3 cellular contexts compared by ENCODE assay signal in the genomic region with DNA sequence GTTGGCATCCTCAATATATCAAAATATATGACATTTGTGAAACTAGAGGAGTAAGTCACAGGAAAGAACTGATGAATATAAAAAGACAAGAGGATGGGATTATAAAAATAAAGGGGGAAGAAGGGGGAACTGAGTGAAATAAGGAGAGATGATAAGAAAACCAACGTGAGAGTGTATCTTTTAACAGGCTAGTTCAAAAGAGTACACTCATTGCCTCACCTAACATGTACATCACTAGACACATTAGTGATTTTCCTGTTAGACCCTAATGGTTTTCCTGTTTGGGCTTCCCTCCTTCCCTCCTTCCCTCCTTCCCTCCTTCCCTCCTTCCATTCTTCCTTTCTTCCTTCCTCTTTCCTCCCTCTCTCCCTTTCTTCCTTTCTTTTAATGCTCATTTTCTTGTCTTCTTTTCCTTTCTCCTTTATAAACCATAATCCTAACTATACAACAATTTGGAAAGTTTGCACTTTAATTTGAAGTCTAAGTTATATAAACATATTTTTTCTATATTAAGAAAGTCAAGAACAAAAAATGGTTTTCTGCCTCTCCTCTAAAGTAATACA.
TF ChIP-seq lines count a peak whose summit lies in the region.

No MANE protein-coding gene starts in this region.

TF ChIP-seq in SK-N-SH, 30 proteins besides CTCF, POLR2A, EP300 and RAD21:
- no peak for TF ChIP-seq YY1 (IDR thresholded peaks at IDR 0.05; ENCODE audit: low read depth)
- no peak for TF ChIP-seq MXI1 (IDR thresholded peaks at IDR 0.05; ENCODE audit: low read depth, low read length)
- TF ChIP-seq CHD2 (IDR thresholded peaks at IDR 0.05; ENCODE audit: low read length, partially characterized antibody), result no peak
- TF ChIP-seq, protein P1, sequence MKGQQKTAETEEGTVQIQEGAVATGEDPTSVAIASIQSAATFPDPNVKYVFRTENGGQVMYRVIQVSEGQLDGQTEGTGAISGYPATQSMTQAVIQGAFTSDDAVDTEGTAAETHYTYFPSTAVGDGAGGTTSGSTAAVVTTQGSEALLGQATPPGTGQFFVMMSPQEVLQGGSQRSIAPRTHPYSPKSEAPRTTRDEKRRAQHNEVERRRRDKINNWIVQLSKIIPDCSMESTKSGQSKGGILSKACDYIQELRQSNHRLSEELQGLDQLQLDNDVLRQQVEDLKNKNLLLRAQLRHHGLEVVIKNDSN (IDR thresholded peaks at IDR 0.05; ENCODE audit: borderline replicate concordance, low read depth), result no peak
- TF ChIP-seq, protein P2, sequence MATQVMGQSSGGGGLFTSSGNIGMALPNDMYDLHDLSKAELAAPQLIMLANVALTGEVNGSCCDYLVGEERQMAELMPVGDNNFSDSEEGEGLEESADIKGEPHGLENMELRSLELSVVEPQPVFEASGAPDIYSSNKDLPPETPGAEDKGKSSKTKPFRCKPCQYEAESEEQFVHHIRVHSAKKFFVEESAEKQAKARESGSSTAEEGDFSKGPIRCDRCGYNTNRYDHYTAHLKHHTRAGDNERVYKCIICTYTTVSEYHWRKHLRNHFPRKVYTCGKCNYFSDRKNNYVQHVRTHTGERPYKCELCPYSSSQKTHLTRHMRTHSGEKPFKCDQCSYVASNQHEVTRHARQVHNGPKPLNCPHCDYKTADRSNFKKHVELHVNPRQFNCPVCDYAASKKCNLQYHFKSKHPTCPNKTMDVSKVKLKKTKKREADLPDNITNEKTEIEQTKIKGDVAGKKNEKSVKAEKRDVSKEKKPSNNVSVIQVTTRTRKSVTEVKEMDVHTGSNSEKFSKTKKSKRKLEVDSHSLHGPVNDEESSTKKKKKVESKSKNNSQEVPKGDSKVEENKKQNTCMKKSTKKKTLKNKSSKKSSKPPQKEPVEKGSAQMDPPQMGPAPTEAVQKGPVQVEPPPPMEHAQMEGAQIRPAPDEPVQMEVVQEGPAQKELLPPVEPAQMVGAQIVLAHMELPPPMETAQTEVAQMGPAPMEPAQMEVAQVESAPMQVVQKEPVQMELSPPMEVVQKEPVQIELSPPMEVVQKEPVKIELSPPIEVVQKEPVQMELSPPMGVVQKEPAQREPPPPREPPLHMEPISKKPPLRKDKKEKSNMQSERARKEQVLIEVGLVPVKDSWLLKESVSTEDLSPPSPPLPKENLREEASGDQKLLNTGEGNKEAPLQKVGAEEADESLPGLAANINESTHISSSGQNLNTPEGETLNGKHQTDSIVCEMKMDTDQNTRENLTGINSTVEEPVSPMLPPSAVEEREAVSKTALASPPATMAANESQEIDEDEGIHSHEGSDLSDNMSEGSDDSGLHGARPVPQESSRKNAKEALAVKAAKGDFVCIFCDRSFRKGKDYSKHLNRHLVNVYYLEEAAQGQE (IDR thresholded peaks at IDR 0.05; ENCODE audit: low read depth, low read length), result no peak
- no peak for TF ChIP-seq RCOR1 (IDR thresholded peaks at IDR 0.05; ENCODE audit: low read length)
- TF ChIP-seq ELF1 (IDR thresholded peaks at IDR 0.05), result no peak
- no peak for TF ChIP-seq JUND (IDR thresholded peaks at IDR 0.05)
- TF ChIP-seq TAF1 (IDR thresholded peaks at IDR 0.05; ENCODE audit: borderline replicate concordance, low read depth, low read length), result no peak
- no peak for TF ChIP-seq RXRA (IDR thresholded peaks at IDR 0.05; ENCODE audit: borderline replicate concordance, low read depth)
- no peak for TF ChIP-seq POLR2AphosphoS5 (IDR thresholded peaks at IDR 0.05; ENCODE audit: low read depth, low read length)
- no peak for TF ChIP-seq NRF1 (IDR thresholded peaks at IDR 0.05; ENCODE audit: low read depth, low read length)
- TF ChIP-seq FOXM1 (IDR thresholded peaks at IDR 0.05; ENCODE audit: low read depth), result no peak

TF ChIP-seq in SK-N-SH treated with all-trans-retinoic acid at 6 μM for 48 hours, 23 proteins besides CTCF, POLR2A, EP300 and RAD21:
- TF ChIP-seq PPARA (CRISPR knock-in tag; IDR thresholded peaks at IDR 0.05; ENCODE audit: borderline replicate concordance) (no peak), CSDC2 (CRISPR knock-in tag; IDR thresholded peaks at IDR 0.05) (no peak), OSR1 (CRISPR knock-in tag; IDR thresholded peaks at IDR 0.05) (no peak), TOX (CRISPR knock-in tag; IDR thresholded peaks at IDR 0.05; ENCODE audit: borderline replicate concordance) (no peak), ZC3H10 (CRISPR knock-in tag; IDR thresholded peaks at IDR 0.05) (no peak), ISL1 (CRISPR knock-in tag; IDR thresholded peaks at IDR 0.05) (no peak), ZNF565 (CRISPR knock-in tag; conservative IDR thresholded peaks at IDR 0.05; ENCODE audit: low read depth) (no peak), GLIS3 (CRISPR knock-in tag; IDR thresholded peaks at IDR 0.05) (no peak), ZNF8 (CRISPR knock-in tag; IDR thresholded peaks at IDR 0.05) (no peak), ZNF70 (CRISPR knock-in tag; IDR thresholded peaks at IDR 0.05) (no peak), ARNTL (CRISPR knock-in tag; IDR thresholded peaks at IDR 0.05; ENCODE audit: borderline replicate concordance, low read depth) (no peak), ZFP3 (CRISPR knock-in tag; IDR thresholded peaks at IDR 0.05) (no peak), BACH2 (CRISPR knock-in tag; IDR thresholded peaks at IDR 0.05; ENCODE audit: borderline replicate concordance) (no peak), TCF4 (CRISPR knock-in tag; IDR thresholded peaks at IDR 0.05; ENCODE audit: borderline replicate concordance) (no peak), ZFP30 (CRISPR knock-in tag; IDR thresholded peaks at IDR 0.05) (no peak)
- TF ChIP-seq, protein P3, sequence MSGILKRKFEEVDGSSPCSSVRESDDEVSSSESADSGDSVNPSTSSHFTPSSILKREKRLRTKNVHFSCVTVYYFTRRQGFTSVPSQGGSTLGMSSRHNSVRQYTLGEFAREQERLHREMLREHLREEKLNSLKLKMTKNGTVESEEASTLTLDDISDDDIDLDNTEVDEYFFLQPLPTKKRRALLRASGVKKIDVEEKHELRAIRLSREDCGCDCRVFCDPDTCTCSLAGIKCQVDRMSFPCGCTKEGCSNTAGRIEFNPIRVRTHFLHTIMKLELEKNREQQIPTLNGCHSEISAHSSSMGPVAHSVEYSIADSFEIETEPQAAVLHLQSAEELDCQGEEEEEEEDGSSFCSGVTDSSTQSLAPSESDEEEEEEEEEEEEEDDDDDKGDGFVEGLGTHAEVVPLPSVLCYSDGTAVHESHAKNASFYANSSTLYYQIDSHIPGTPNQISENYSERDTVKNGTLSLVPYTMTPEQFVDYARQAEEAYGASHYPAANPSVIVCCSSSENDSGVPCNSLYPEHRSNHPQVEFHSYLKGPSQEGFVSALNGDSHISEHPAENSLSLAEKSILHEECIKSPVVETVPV (CRISPR knock-in tag; IDR thresholded peaks at IDR 0.05), result no peak
- TF ChIP-seq, protein P4, sequence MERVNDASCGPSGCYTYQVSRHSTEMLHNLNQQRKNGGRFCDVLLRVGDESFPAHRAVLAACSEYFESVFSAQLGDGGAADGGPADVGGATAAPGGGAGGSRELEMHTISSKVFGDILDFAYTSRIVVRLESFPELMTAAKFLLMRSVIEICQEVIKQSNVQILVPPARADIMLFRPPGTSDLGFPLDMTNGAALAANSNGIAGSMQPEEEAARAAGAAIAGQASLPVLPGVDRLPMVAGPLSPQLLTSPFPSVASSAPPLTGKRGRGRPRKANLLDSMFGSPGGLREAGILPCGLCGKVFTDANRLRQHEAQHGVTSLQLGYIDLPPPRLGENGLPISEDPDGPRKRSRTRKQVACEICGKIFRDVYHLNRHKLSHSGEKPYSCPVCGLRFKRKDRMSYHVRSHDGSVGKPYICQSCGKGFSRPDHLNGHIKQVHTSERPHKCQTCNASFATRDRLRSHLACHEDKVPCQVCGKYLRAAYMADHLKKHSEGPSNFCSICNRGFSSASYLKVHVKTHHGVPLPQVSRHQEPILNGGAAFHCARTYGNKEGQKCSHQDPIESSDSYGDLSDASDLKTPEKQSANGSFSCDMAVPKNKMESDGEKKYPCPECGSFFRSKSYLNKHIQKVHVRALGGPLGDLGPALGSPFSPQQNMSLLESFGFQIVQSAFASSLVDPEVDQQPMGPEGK (CRISPR knock-in tag; IDR thresholded peaks at IDR 0.05; ENCODE audit: borderline replicate concordance), result no peak
- TF ChIP-seq, protein P5, sequence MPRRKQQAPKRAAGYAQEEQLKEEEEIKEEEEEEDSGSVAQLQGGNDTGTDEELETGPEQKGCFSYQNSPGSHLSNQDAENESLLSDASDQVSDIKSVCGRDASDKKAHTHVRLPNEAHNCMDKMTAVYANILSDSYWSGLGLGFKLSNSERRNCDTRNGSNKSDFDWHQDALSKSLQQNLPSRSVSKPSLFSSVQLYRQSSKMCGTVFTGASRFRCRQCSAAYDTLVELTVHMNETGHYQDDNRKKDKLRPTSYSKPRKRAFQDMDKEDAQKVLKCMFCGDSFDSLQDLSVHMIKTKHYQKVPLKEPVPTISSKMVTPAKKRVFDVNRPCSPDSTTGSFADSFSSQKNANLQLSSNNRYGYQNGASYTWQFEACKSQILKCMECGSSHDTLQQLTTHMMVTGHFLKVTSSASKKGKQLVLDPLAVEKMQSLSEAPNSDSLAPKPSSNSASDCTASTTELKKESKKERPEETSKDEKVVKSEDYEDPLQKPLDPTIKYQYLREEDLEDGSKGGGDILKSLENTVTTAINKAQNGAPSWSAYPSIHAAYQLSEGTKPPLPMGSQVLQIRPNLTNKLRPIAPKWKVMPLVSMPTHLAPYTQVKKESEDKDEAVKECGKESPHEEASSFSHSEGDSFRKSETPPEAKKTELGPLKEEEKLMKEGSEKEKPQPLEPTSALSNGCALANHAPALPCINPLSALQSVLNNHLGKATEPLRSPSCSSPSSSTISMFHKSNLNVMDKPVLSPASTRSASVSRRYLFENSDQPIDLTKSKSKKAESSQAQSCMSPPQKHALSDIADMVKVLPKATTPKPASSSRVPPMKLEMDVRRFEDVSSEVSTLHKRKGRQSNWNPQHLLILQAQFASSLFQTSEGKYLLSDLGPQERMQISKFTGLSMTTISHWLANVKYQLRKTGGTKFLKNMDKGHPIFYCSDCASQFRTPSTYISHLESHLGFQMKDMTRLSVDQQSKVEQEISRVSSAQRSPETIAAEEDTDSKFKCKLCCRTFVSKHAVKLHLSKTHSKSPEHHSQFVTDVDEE (CRISPR knock-in tag; IDR thresholded peaks at IDR 0.05), result no peak

TF ChIP-seq in IMR-90, 13 proteins besides CTCF, POLR2A, EP300 and RAD21:
- TF ChIP-seq CEBPB (IDR thresholded peaks at IDR 0.05; ENCODE audit: low read depth, low read length) (no peak), FOS (IDR thresholded peaks at IDR 0.05; ENCODE audit: low read depth, low read length) (no peak), RFX5 (IDR thresholded peaks at IDR 0.05; ENCODE audit: low read depth, low read length) (no peak), CHD1 (IDR thresholded peaks at IDR 0.05; ENCODE audit: low read depth, low read length) (no peak), SMC3 (IDR thresholded peaks at IDR 0.05; ENCODE audit: low read depth, low read length) (no peak), MAFK (IDR thresholded peaks at IDR 0.05; ENCODE audit: low read depth, low read length) (no peak), BHLHE40 (IDR thresholded peaks at IDR 0.05; ENCODE audit: low read depth, low read length) (no peak), NFE2L2 (IDR thresholded peaks at IDR 0.05; ENCODE audit: low read depth, low read length) (no peak), RCOR1 (IDR thresholded peaks at IDR 0.05; ENCODE audit: insufficient replicate concordance, low read length) (no peak), MXI1 (IDR thresholded peaks at IDR 0.05; ENCODE audit: borderline replicate concordance, low read depth, low read length) (no peak), MAZ (IDR thresholded peaks at IDR 0.05; ENCODE audit: borderline replicate concordance, low read depth, low read length) (no peak)
- TF ChIP-seq, protein P6, sequence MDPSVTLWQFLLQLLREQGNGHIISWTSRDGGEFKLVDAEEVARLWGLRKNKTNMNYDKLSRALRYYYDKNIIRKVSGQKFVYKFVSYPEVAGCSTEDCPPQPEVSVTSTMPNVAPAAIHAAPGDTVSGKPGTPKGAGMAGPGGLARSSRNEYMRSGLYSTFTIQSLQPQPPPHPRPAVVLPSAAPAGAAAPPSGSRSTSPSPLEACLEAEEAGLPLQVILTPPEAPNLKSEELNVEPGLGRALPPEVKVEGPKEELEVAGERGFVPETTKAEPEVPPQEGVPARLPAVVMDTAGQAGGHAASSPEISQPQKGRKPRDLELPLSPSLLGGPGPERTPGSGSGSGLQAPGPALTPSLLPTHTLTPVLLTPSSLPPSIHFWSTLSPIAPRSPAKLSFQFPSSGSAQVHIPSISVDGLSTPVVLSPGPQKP (IDR thresholded peaks at IDR 0.05; ENCODE audit: borderline replicate concordance, low read depth, low read length), result no peak
- TF ChIP-seq, protein P7, sequence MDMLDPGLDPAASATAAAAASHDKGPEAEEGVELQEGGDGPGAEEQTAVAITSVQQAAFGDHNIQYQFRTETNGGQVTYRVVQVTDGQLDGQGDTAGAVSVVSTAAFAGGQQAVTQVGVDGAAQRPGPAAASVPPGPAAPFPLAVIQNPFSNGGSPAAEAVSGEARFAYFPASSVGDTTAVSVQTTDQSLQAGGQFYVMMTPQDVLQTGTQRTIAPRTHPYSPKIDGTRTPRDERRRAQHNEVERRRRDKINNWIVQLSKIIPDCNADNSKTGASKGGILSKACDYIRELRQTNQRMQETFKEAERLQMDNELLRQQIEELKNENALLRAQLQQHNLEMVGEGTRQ (IDR thresholded peaks at IDR 0.05; ENCODE audit: low read depth, low read length), result no peak
